19 cellular contexts compared by ENCODE assay signal in genomic region chr14:85071447-85071846, GRCh38.
"Had no signal": no experiment of that assay in that cellular context is flagged by ENCODE, and none has a peak within 500 bp of the region (broad histone marks: within the 10 kb centered on the region; RNA-seq: fewer than 3 reads in every experiment).

No MANE protein-coding gene starts in this region.

- H3K36me3 ChIP-seq: heart right ventricle, neural progenitor cell, ovary, spleen, tibial nerve had no signal

- H3K27ac ChIP-seq: coronary artery, heart right ventricle, neural progenitor cell, ovary, spleen, tibial nerve had no signal

- H3K9ac ChIP-seq: neural progenitor cell had no signal

- H3K27me3 ChIP-seq: heart right ventricle, neural progenitor cell, ovary, spleen, tibial nerve had no signal

- H3K4me2 ChIP-seq: neural progenitor cell had no signal

- ATAC-seq: left ventricle myocardium superior; natural killer cell treated with Interleukin-12 subunit alpha and Interleukin-12 subunit beta and Interleukin-15 and Interleukin-18, amount 100 ng/mL, for 72 hours; sciatic nerve; stimulated activated memory B cell treated with anti-CD40 and anti-IgM and Interleukin-4, amounts not matched to agents 10 μg/mL and 1 μg/mL and 100 μg/mL, for 72 hours had no signal

- H3K9me3 ChIP-seq: heart right ventricle, ovary, tibial nerve had no signal

- H3K4me1 ChIP-seq: heart right ventricle, neural progenitor cell, spleen, tibial nerve had no signal

- H3K4me3 ChIP-seq: coronary artery, heart right ventricle, lung, neural progenitor cell, ovary, spleen, tibial nerve had no signal

- H2AFZ ChIP-seq: neural progenitor cell had no signal

- DNase-seq: caudate nucleus; effector CD8-positive, alpha-beta T cell; hypothalamus; islet precursor cell; left ventricle myocardium superior; nucleus accumbens; ovary; spleen; stimulated activated CD4-positive, alpha-beta T cell treated with anti-CD3 and anti-CD28 coated beads, Interleukin-15, amount 100 ng/mL, for 24 hours; stimulated activated CD4-positive, alpha-beta T cell treated with anti-CD3 and anti-CD28 coated beads, Interleukin-1b, Interleukin-23, amount 100 ng/mL, for 48 hours; stimulated activated CD4-positive, alpha-beta T cell treated with anti-CD3 and anti-CD28 coated beads, Interleukin-4, amount 100 ng/mL, for 24 hours had no signal
